In the genomic region with DNA sequence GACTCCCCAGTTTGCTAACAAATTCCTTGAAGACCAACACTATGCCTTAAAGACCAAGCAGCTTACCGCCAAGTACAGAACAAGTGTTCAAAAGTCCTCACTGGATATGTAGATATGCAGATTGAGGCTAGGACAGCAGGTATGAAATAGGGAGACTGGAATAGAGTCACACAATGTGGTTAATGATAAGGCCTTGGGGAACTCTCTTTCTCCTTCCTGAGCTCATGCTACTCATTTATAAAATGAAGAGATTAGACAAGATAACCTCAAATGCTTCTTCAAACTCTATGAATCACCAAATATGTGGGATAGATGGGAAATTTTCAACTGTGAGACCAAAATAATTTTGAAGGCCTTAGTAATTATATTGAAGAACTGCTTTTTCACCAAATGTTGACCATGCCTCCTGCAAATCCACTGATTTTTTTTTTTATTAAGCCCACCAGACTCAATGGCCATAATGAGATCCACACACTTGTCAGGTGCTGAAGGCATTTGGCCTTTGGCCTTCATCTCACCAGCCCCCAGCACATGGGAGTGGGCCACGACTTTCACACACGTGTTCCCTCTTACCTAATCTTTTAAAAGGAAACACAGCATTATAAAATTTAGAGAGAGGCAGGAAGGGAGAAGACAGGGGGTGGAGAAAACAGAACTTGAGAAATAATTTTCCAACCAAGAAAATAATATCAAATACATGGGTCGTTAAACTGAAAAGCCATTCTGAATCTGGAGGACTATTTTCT, we compare ENCODE assay signal across 32 cellular contexts.
"Had no signal": no experiment of that assay in that cellular context is flagged by ENCODE, and none has a peak within 500 bp of the region (broad histone marks: within the 10 kb centered on the region; RNA-seq: fewer than 3 reads in every experiment).

No MANE protein-coding gene starts in this region.

- DNase-seq: activated CD4-positive, alpha-beta memory T cell treated with anti-CD3 and anti-CD28 coated beads for 36 hours; activated CD4-positive, alpha-beta T cell treated with anti-CD3 and anti-CD28 coated beads for 4 hours; activated CD8-positive, alpha-beta memory T cell treated with anti-CD3 and anti-CD28 coated beads, Interleukin-2, amount 50 U/mL, for 4 hours; activated effector memory CD4-positive, alpha-beta T cell treated with anti-CD3 and anti-CD28 coated beads, Interleukin-2, amount 50 U/mL, for 16 hours; activated naive CD4-positive, alpha-beta T cell treated with anti-CD3 and anti-CD28 coated beads for 36 hours; activated naive CD8-positive, alpha-beta T cell treated with anti-CD3 and anti-CD28 coated beads for 36 hours; activated T-cell treated with anti-CD3 and anti-CD28 coated beads, Interleukin-2, amount 50 U/mL, for 1 hour; adrenal gland; aorta; cortex of kidney; effector memory CD8-positive, alpha-beta T cell; erythroblast; foreskin fibroblast; heart left ventricle; hypothalamus; immature natural killer cell; midbrain; naive thymus-derived CD4-positive, alpha-beta T cell; pancreas; retina; sigmoid colon; stimulated activated CD4-positive, alpha-beta T cell treated with anti-CD3 and anti-CD28 coated beads, Interleukin-15, amount 100 ng/mL, for 24 hours; stimulated activated CD4-positive, alpha-beta T cell treated with anti-CD3 and anti-CD28 coated beads, Interleukin-2, amount 100 ng/mL, for 24 hours; stimulated activated naive B cell treated with anti-CD40 and anti-IgM and Interleukin-4, amounts not matched to agents 10 μg/mL and 1 μg/mL and 100 μg/mL, for 72 hours; stomach; T-helper 9 cell; thyroid gland; upper lobe of left lung had no signal

- H3K27ac ChIP-seq: adrenal gland, heart left ventricle, pancreas, prostate gland, sigmoid colon, stomach, thyroid gland, upper lobe of left lung, vagina, VCaP had no signal

- H3K27me3 ChIP-seq: adrenal gland, heart left ventricle, pancreas, sigmoid colon, stomach, thyroid gland, upper lobe of left lung, vagina had no signal

- ATAC-seq: effector memory CD8-positive, alpha-beta T cell; heart left ventricle; naive thymus-derived CD4-positive, alpha-beta T cell; pancreas; stimulated activated naive B cell treated with anti-CD40 and anti-IgM and Interleukin-4, amounts not matched to agents 10 μg/mL and 1 μg/mL and 100 μg/mL, for 72 hours had no signal

- H3K4me3 ChIP-seq: adrenal gland, heart left ventricle, pancreas, prostate gland, sigmoid colon, stomach, thyroid gland, upper lobe of left lung, vagina had no signal

- H3K4me1 ChIP-seq: adrenal gland, pancreas, prostate gland had no signal

- FAIRE-seq: pancreas, TTC549 had no signal

- H3K9me3 ChIP-seq: adrenal gland, heart left ventricle, pancreas, prostate gland, sigmoid colon, stomach, thyroid gland, upper lobe of left lung, vagina had no signal

- H3K36me3 ChIP-seq: adrenal gland, heart left ventricle, pancreas, prostate gland, sigmoid colon, stomach, thyroid gland, upper lobe of left lung, vagina had no signal
